Comparison of ENCODE assay signal across 7 cellular contexts in the genomic region with DNA sequence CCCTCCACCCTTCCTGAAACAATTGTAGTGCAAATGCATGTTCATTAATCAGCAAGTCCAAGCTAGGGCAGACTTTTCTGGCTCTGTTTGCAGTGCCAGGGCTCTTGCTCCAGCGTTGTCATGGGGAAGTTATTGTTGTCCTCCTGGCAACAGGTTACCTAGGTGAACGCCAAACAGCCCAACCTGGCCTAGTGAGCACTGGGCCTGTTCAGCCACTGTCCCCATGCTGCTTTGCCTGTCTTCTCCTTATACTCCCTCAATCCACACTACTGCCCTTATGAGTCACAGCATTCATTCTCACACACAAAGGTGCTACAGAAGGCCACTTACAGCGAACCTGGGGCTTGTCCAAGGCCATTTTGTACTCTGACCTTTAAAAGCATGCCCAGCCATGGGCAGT. TPM values are rescaled to one million over a fixed set of nuclear protein-coding genes. Genes with fewer than 3 reads are reported as not detected.
DNase-seq lines count a peak whose midpoint lies in the region; ATAC-seq, FAIRE-seq and TF ChIP-seq lines count a peak whose summit lies in the region.

No MANE protein-coding gene starts in this region.

- H3K27me3 ChIP-seq in astrocyte (ENCODE audit: insufficient read depth, low read length) = no peaks in the 10 kb centered on the region
- H3K27me3 ChIP-seq in iPS DF 6.9 (ENCODE audit: control insufficient read depth, insufficient read depth, low read length) = no peaks in the 10 kb centered on the region
- no peaks in the 10 kb centered on the region for H3K27me3 ChIP-seq in suprapubic skin

- peak; percentile 61 for DNase-seq in NCI-H1105 treated with DMSO at 0.1 percent for 48 hours (lab: John Stamatoyannopoulos, UW)
- DNase-seq in astrocyte (ENCODE audit: low read depth) = peak; percentile 54
- peak; percentile 18 for DNase-seq in iPS DF 6.9 (ENCODE audit: low read depth, low spot score)
- DNase-seq in suprapubic skin (ENCODE audit: low spot score in 2 of 2) = peak in 1 of 2 donors; percentile 68
- no peak for DNase-seq in stimulated activated CD4-positive, alpha-beta T cell treated with anti-CD3 and anti-CD28 coated beads, Interleukin-15, amount 100 ng/mL, for 24 hours

- H3K9ac ChIP-seq in astrocyte (ENCODE audit: low read length) = no peak overlapping the region

- ATAC-seq in GM21423 (IDR thresholded peaks at IDR 0.05; ENCODE audit: unreplicated experiment) (no peak), HG03175 (IDR thresholded peaks at IDR 0.05; ENCODE audit: unreplicated experiment) (no peak)

- H3K36me3 Mint-ChIP-seq in astrocyte (ENCODE audit: low read depth, unreplicated experiment) = no peaks in the 10 kb centered on the region

- H3K4me3 Mint-ChIP-seq in astrocyte (ENCODE audit: unreplicated experiment) = no peak overlapping the region

- TF ChIP-seq CTCF in astrocyte (IDR thresholded peaks at IDR 0.05; ENCODE audit: insufficient read depth, low read depth, low read length) = no peak
- TF ChIP-seq CTCF in suprapubic skin (IDR thresholded peaks at IDR 0.05) = no peak

- no peak overlapping the region for H2AFZ ChIP-seq in astrocyte (ENCODE audit: low read depth, low read length)

- no peaks in the 10 kb centered on the region for H3K36me3 ChIP-seq in astrocyte (ENCODE audit: insufficient read depth, low read length)
- no peaks in the 10 kb centered on the region for H3K36me3 ChIP-seq in iPS DF 6.9 (ENCODE audit: control insufficient read depth, insufficient read depth, low read length)
- no peaks in the 10 kb centered on the region for H3K36me3 ChIP-seq in suprapubic skin

- FAIRE-seq in astrocyte (lab: Jason Lieb, UNC) = no peak

- no peaks in the 10 kb centered on the region for H4K20me1 ChIP-seq in astrocyte (ENCODE audit: insufficient read depth, low read length)

- H3K4me2 ChIP-seq in astrocyte (ENCODE audit: low read length) = no peak overlapping the region

- no peak for TF ChIP-seq POLR2A in suprapubic skin (IDR thresholded peaks at IDR 0.05)

- no peak overlapping the region for H3K27ac Mint-ChIP-seq in astrocyte (ENCODE audit: unreplicated experiment)

- H3K9me3 Mint-ChIP-seq in astrocyte (ENCODE audit: unreplicated experiment) = peaks cover 5% of the 10 kb centered on the region

- no CpG with 5 or more reads among the region's 3 CpGs for WGBS in iPS DF 6.9 (ENCODE audit: insufficient coverage, insufficient read length)
- 42% methylated on average over 3 of the region's 3 CpGs for WGBS in suprapubic skin

- H3K9me3 ChIP-seq in astrocyte (ENCODE audit: insufficient read depth, low read depth, low read length) (no peaks in the 10 kb centered on the region), iPS DF 6.9 (ENCODE audit: control insufficient read depth, insufficient read depth, low read length) (no peaks in the 10 kb centered on the region), suprapubic skin (no peaks in the 10 kb centered on the region)

- H3K27ac ChIP-seq in astrocyte (ENCODE audit: low read depth, low read length) (no peak overlapping the region), iPS DF 6.9 (ENCODE audit: low read length) (no peak overlapping the region), suprapubic skin (peak overlapping the region; percentile 14)

- H3K4me1 Mint-ChIP-seq in astrocyte (ENCODE audit: low read depth, unreplicated experiment) = peaks cover 2% of the 10 kb centered on the region

- no peaks in the 10 kb centered on the region for H3K79me2 ChIP-seq in astrocyte (ENCODE audit: insufficient read depth, low read length)

- H3K27me3 Mint-ChIP-seq in astrocyte (ENCODE audit: low read depth, unreplicated experiment) = peaks cover 6% of the 10 kb centered on the region

- H3K4me3 ChIP-seq in astrocyte (ENCODE audit: insufficient read depth, low read depth, low read length) = no peak overlapping the region
- no peak overlapping the region for H3K4me3 ChIP-seq in iPS DF 6.9 (ENCODE audit: low read length)
- H3K4me3 ChIP-seq in suprapubic skin = no peak overlapping the region

- H3K4me1 ChIP-seq in astrocyte (ENCODE audit: insufficient read depth, low read length) (peaks cover 7% of the 10 kb centered on the region), iPS DF 6.9 (ENCODE audit: control insufficient read depth, insufficient read depth, low read length) (peaks cover 2% of the 10 kb centered on the region; the same call in 1 of the 2 replicates), suprapubic skin (peaks cover 7% of the 10 kb centered on the region)

- TF ChIP-seq EP300 in suprapubic skin (IDR thresholded peaks at IDR 0.05) = no peak

RNA-seq across cellular contexts. Expression of a gene that starts 34.6 kb away (rescaled TPM):
- total RNA-seq in astrocyte (78.4 and 81.9 TPM in 2 replicates), suprapubic skin (1 to 10 TPM; 2.0 to 4.5 (median 2.9) TPM)

Comparison
In these comparisons a context has a peak if more than half of its experiments do, and no peak if none do; other contexts are left out.
1. RNA of a gene that starts 34.6 kb away (total RNA-seq): 78.4 to 81.9 TPM in astrocyte; 2.0 to 4.5 TPM in suprapubic skin; every median in the first group is over 10 times any median in the second.